Comparison of ENCODE assay signal across 11 cellular contexts in genomic region chr6:9482030-9482731, GRCh38.
DNase-seq lines count a peak whose midpoint lies in the region; ATAC-seq, FAIRE-seq and TF ChIP-seq lines count a peak whose summit lies in the region.
"Had no signal": no experiment of that assay in that cellular context is flagged by ENCODE, and none has a peak within 500 bp of the region (broad histone marks: within the 10 kb centered on the region; RNA-seq: fewer than 3 reads in every experiment).

No MANE protein-coding gene starts in this region.

- ATAC-seq in GM12878 (peak; percentile 57), left lung (peak; percentile 65)
- ATAC-seq in activated T-helper 17 cell treated with anti-CD3 and anti-CD28 coated beads, Interleukin-2, amount 50 U/mL, for 72 hours (replicated peaks): no peak
- ATAC-seq: stimulated activated naive B cell treated with anti-CD40 and anti-IgM and Interleukin-4, amounts not matched to agents 10 μg/mL and 1 μg/mL and 100 μg/mL, for 72 hours had no signal

- H4K20me1 ChIP-seq in GM12878 (ENCODE audit: control insufficient read depth, insufficient read depth): no peaks in the 10 kb centered on the region

- no peaks in the 10 kb centered on the region for H3K9me3 ChIP-seq in GM12878 (replicated peaks; ENCODE audit: control insufficient read depth, insufficient read depth, low read length)
- no peaks in the 10 kb centered on the region for H3K9me3 ChIP-seq in left lung

- H3K79me2 ChIP-seq in GM12878 (ENCODE audit: control insufficient read depth, insufficient read depth, low read length): no peaks in the 10 kb centered on the region

- H3K4me1 Mint-ChIP-seq in activated naive CD4-positive, alpha-beta T cell treated with anti-CD3 and anti-CD28 coated beads for 36 hours (ENCODE audit: low read depth): no peaks in the 10 kb centered on the region
- H3K4me1 Mint-ChIP-seq in activated T-helper 17 cell treated with anti-CD3 and anti-CD28 coated beads, Interleukin-2, amount 50 U/mL, for 72 hours: no peaks in the 10 kb centered on the region
- H3K4me1 Mint-ChIP-seq: stimulated activated naive B cell treated with anti-CD40 and anti-IgM and Interleukin-4, amounts not matched to agents 10 μg/mL and 1 μg/mL and 100 μg/mL, for 72 hours had no signal

- CTCF ChIA-PET in GM12878 (lab: Yijun Ruan, JAX): interaction anchor here (1.0 to 1.1 kb wide), 2 partner anchors 20 to 947 kb away, joined by 3 read pairs; no protein-coding TSS in a partner anchor
- CTCF ChIA-PET in activated naive CD4-positive, alpha-beta T cell treated with anti-CD3 and anti-CD28 coated beads for 36 hours (lab: Charles Lee): no interaction called here

- H3K27me3 Mint-ChIP-seq in activated naive CD4-positive, alpha-beta T cell treated with anti-CD3 and anti-CD28 coated beads for 36 hours (ENCODE audit: low read depth): no peaks in the 10 kb centered on the region
- no peaks in the 10 kb centered on the region for H3K27me3 Mint-ChIP-seq in activated T-helper 17 cell treated with anti-CD3 and anti-CD28 coated beads, Interleukin-2, amount 50 U/mL, for 72 hours
- H3K27me3 Mint-ChIP-seq: stimulated activated naive B cell treated with anti-CD40 and anti-IgM and Interleukin-4, amounts not matched to agents 10 μg/mL and 1 μg/mL and 100 μg/mL, for 72 hours had no signal

- no peak overlapping the region for H3K27ac ChIP-seq in GM12878 (ENCODE audit: control insufficient read depth, insufficient read depth)
- H3K27ac ChIP-seq in left lung: no peak overlapping the region

- H3K4me3 Mint-ChIP-seq in activated naive CD4-positive, alpha-beta T cell treated with anti-CD3 and anti-CD28 coated beads for 36 hours: no peak overlapping the region
- no peak overlapping the region for H3K4me3 Mint-ChIP-seq in activated T-helper 17 cell treated with anti-CD3 and anti-CD28 coated beads, Interleukin-2, amount 50 U/mL, for 72 hours
- H3K4me3 Mint-ChIP-seq: stimulated activated naive B cell treated with anti-CD40 and anti-IgM and Interleukin-4, amounts not matched to agents 10 μg/mL and 1 μg/mL and 100 μg/mL, for 72 hours had no signal

- TF ChIP-seq RAD21 in GM12878 (IDR thresholded peaks at IDR 0.05; ENCODE audit: insufficient read depth, low read depth, low read length): no peak

- no peak for FAIRE-seq in GM12878 (lab: Jason Lieb, UNC)

- no peaks in the 10 kb centered on the region for H3K36me3 Mint-ChIP-seq in activated naive CD4-positive, alpha-beta T cell treated with anti-CD3 and anti-CD28 coated beads for 36 hours (ENCODE audit: low read depth)
- no peaks in the 10 kb centered on the region for H3K36me3 Mint-ChIP-seq in activated T-helper 17 cell treated with anti-CD3 and anti-CD28 coated beads, Interleukin-2, amount 50 U/mL, for 72 hours (ENCODE audit: low read depth)
- H3K36me3 Mint-ChIP-seq: stimulated activated naive B cell treated with anti-CD40 and anti-IgM and Interleukin-4, amounts not matched to agents 10 μg/mL and 1 μg/mL and 100 μg/mL, for 72 hours had no signal

- DNase-seq in Ammon's horn (ENCODE audit: low spot score) (peak; percentile 33), HS-5 (ENCODE audit: low read depth) (peak; percentile 87), GM12878 (ENCODE audit: low read depth, low spot score) (no peak), left lung (no peak), UCSD-AML1 (lab: John Stamatoyannopoulos, UW; ENCODE audit: unreplicated experiment) (no peak), NOMO-1 treated with DMSO at 0.1 percent for 48 hours (lab: John Stamatoyannopoulos, UW; ENCODE audit: unreplicated experiment) (no peak)
- DNase-seq in activated naive CD4-positive, alpha-beta T cell treated with anti-CD3 and anti-CD28 coated beads for 36 hours: no peak
- DNase-seq: occipital lobe; RPMI8226; stimulated activated naive B cell treated with anti-CD40 and anti-IgM and Interleukin-4, amounts not matched to agents 10 μg/mL and 1 μg/mL and 100 μg/mL, for 72 hours had no signal

- H3K36me3 ChIP-seq in GM12878 (ENCODE audit: control insufficient read depth in 2 of 2, insufficient read depth in 2 of 2, low read length in 1 of 2): no peaks in the 10 kb centered on the region
- H3K36me3 ChIP-seq in left lung: no peaks in the 10 kb centered on the region

- TF ChIP-seq CTCF in GM12878 (IDR thresholded peaks at IDR 0.05 in 2 of 3, conservative IDR thresholded peaks at IDR 0.05 in 1 of 3; ENCODE audit: control insufficient read depth in 2 of 3, extremely low read depth in 1 of 3, insufficient read depth in 1 of 3, low read depth in 3 of 3, low read length in 3 of 3) (no peak), left lung (IDR thresholded peaks at IDR 0.05) (no peak)

- no peak for TF ChIP-seq EP300 in GM12878 (IDR thresholded peaks at IDR 0.05; ENCODE audit: borderline replicate concordance in 1 of 2, control insufficient read depth in 1 of 2, low read depth in 2 of 2, low read length in 2 of 2)

- in situ Hi-C loops in GM12878 (cut with MboI): no loop called here

- H3K4me1 ChIP-seq in GM12878 (ENCODE audit: control insufficient read depth, insufficient read depth, low read length) (no peaks in the 10 kb centered on the region), left lung (no peaks in the 10 kb centered on the region)

- H3K4me2 ChIP-seq in GM12878 (ENCODE audit: control insufficient read depth, insufficient read depth): no peak overlapping the region

- no peak overlapping the region for H3K9ac ChIP-seq in GM12878 (ENCODE audit: control insufficient read depth, insufficient read depth, low read length)

- no peak overlapping the region for H2AFZ ChIP-seq in GM12878 (ENCODE audit: control insufficient read depth, low read depth, low read length)

- SMC1A ChIA-PET in GM12878 (lab: Charles Lee; ENCODE audit: uncharacterized antibody, unreplicated experiment): interaction anchor here (1.6 to 1.8 kb wide), 2 partner anchors 10 to 13 kb away, joined by 4 to 6 read pairs; no protein-coding TSS in a partner anchor

- H3K27me3 ChIP-seq in GM12878 (replicated peaks in 1 of 2; ENCODE audit: control insufficient read depth in 2 of 2, insufficient read depth in 2 of 2, low read length in 1 of 2) (no peaks in the 10 kb centered on the region), left lung (no peaks in the 10 kb centered on the region)

- H3K9me3 Mint-ChIP-seq in activated naive CD4-positive, alpha-beta T cell treated with anti-CD3 and anti-CD28 coated beads for 36 hours: peaks cover 2% of the 10 kb centered on the region
- peaks cover 7% of the 10 kb centered on the region for H3K9me3 Mint-ChIP-seq in activated T-helper 17 cell treated with anti-CD3 and anti-CD28 coated beads, Interleukin-2, amount 50 U/mL, for 72 hours

- no peak overlapping the region for H3K4me3 ChIP-seq in GM12878
- no peak overlapping the region for H3K4me3 ChIP-seq in left lung

- intact Hi-C loops in GM12878 (cut with micrococcal nuclease; ENCODE audit: unreplicated experiment) (no loop called here), left lung (cut with DNase I) (no loop called here)
- intact Hi-C loops in activated naive CD4-positive, alpha-beta T cell treated with anti-CD3 and anti-CD28 coated beads for 36 hours (cut with micrococcal nuclease): no loop called here

- no peak overlapping the region for H3K27ac Mint-ChIP-seq in activated naive CD4-positive, alpha-beta T cell treated with anti-CD3 and anti-CD28 coated beads for 36 hours
- no peak overlapping the region for H3K27ac Mint-ChIP-seq in activated T-helper 17 cell treated with anti-CD3 and anti-CD28 coated beads, Interleukin-2, amount 50 U/mL, for 72 hours
- H3K27ac Mint-ChIP-seq: stimulated activated naive B cell treated with anti-CD40 and anti-IgM and Interleukin-4, amounts not matched to agents 10 μg/mL and 1 μg/mL and 100 μg/mL, for 72 hours had no signal

- TF ChIP-seq POLR2A in GM12878 (IDR thresholded peaks at IDR 0.05; ENCODE audit: low read depth, low read length): no peak

- RAD21 ChIA-PET in GM12878 (lab: Charles Lee; ENCODE audit: unreplicated experiment): interaction anchor here (0.7 to 1.4 kb wide), 3 partner anchors 21 to 38 kb away, joined by 3 to 4 read pairs (median 3); no protein-coding TSS in a partner anchor

- BruUV-seq in GM12878 (replicated peaks; lab: Mats Ljungman, UMichigan): no TSS peak

- POLR2A ChIA-PET in GM12878 (lab: Charles Lee): no interaction called here

- WGBS in GM12878 (ENCODE audit: insufficient coverage, insufficient replicate concordance, low lambda C conversion rate, missing lambda C conversion rate): 24% methylated on average over 5 of the region's 5 CpGs

TF ChIP-seq in GM12878, 131 proteins besides CTCF, POLR2A, EP300 and RAD21:
- TF ChIP-seq JUNB (IDR thresholded peaks at IDR 0.05) (peak; percentile 62), ZBTB11 (CRISPR knock-in tag; IDR thresholded peaks at IDR 0.05) (no peak)

Comparison
In these comparisons a context has a peak if more than half of its experiments do, and no peak if none do; other contexts are left out.
1. DNase-seq: peak in Ammon's horn (single experiment) and HS-5 (single experiment); none in GM12878 (single experiment), left lung (0 of 2), UCSD-AML1 (single experiment), activated naive CD4-positive, alpha-beta T cell treated with anti-CD3 and anti-CD28 coated beads for 36 hours (single experiment) and NOMO-1 treated with DMSO at 0.1 percent for 48 hours (single experiment).